ENCODE assay signal across 20 cellular contexts in genomic region chr15:39974656-39975230, GRCh38. TPM values are rescaled to one million over a fixed set of nuclear protein-coding genes. Genes with fewer than 3 reads are reported as not detected.
"Had no signal": no experiment of that assay in that cellular context is flagged by ENCODE, and none has a peak within 500 bp of the region (broad histone marks: within the 10 kb centered on the region; RNA-seq: fewer than 3 reads in every experiment).

No MANE protein-coding gene starts in this region.

- ATAC-seq: heart right ventricle; naive thymus-derived CD4-positive, alpha-beta T cell; pancreas; psoas muscle; stimulated activated effector memory CD8-positive, alpha-beta T cell treated with anti-CD3 and anti-CD28 coated beads, Interleukin-12 subunit alpha, Interleukin-12 subunit beta, amount 100 ng/mL, for 72 hours had no signal

- H3K4me1 ChIP-seq: pancreas, psoas muscle had no signal

- H3K4me3 ChIP-seq: cardiac muscle cell, heart right ventricle, pancreas, psoas muscle, sigmoid colon, thoracic aorta had no signal

- FAIRE-seq: endothelial cell of umbilical vein, pancreas, small intestine had no signal

- H3K27ac ChIP-seq: cardiac muscle cell, heart right ventricle, pancreas, psoas muscle, thoracic aorta had no signal

- DNase-seq: activated CD4-positive, alpha-beta T cell treated with anti-CD3 and anti-CD28 coated beads for 48 hours; activated CD4-positive, alpha-beta T cell treated with anti-CD3 and anti-CD28 coated beads, Interleukin-2, amount 50 U/mL, for 48 hours; activated CD8-positive, alpha-beta memory T cell treated with anti-CD3 and anti-CD28 coated beads for 24 hours; activated effector memory CD4-positive, alpha-beta T cell treated with Interleukin-2 at 50 U/mL for 16 hours; activated naive CD4-positive, alpha-beta T cell treated with Interleukin-2 at 50 U/mL for 16 hours; anterior cingulate cortex; foreskin melanocyte; heart right ventricle; midbrain; naive thymus-derived CD4-positive, alpha-beta T cell; nucleus accumbens; pancreas; psoas muscle; sigmoid colon; stimulated activated CD4-positive, alpha-beta T cell treated with anti-CD3 and anti-CD28 coated beads, Interleukin-4, amount 100 ng/mL, for 24 hours had no signal

- H3K9me3 ChIP-seq: heart right ventricle, pancreas, psoas muscle, sigmoid colon, thoracic aorta had no signal

- H3K27me3 ChIP-seq: cardiac muscle cell, heart right ventricle, pancreas, sigmoid colon had no signal

RNA-seq across cellular contexts. Expression of gene GPR176, which starts 54.7 kb away (rescaled TPM):
- polyA plus RNA-seq: naive thymus-derived CD4-positive, alpha-beta T cell had no signal
